In the genomic region with DNA sequence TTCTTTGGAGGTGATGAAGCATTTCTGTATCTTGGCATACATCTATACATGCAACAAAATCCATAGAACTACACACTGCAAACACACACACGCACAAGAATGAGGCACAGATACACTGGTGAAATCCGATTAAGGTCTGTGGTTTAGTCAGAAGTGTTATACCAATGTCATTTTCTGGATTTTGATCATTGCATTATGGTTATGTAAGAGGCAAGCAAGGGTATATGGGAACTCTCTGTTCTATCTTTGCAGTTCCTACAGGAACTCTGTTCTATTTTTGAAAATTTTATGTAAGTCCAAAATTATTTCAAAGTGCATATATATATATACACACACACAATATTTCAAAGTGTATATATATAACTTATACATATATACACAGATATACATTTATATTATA, we compare ENCODE assay signal across 28 cellular contexts.
"Had no signal": no experiment of that assay in that cellular context is flagged by ENCODE, and none has a peak within 500 bp of the region (broad histone marks: within the 10 kb centered on the region; RNA-seq: fewer than 3 reads in every experiment).

No MANE protein-coding gene starts in this region.

- H3K4me3 ChIP-seq: ascending aorta, cardiac muscle cell had no signal

- H3K4me1 ChIP-seq: ascending aorta had no signal

- H3K9me3 ChIP-seq: ascending aorta had no signal

- H3K27me3 ChIP-seq: ascending aorta, cardiac muscle cell had no signal

- ATAC-seq: activated CD8-positive, alpha-beta T cell treated with anti-CD3 and anti-CD28 coated beads for 36 hours; activated naive CD8-positive, alpha-beta T cell treated with anti-CD3 and anti-CD28 coated beads, Interleukin-2, amount 50 U/mL, for 24 hours; activated T-cell treated with anti-CD3 and anti-CD28 coated beads, Interleukin-2, amount 50 U/mL, for 4 hours; activated T-cell treated with anti-CD3 and anti-CD28 coated beads, Interleukin-2, amount 50 U/mL, for 72 hours; activated T-helper 17 cell treated with anti-CD3 and anti-CD28 coated beads, Interleukin-2, amount 50 U/mL, for 72 hours had no signal

- H3K27ac ChIP-seq: ascending aorta, cardiac muscle cell, VCaP had no signal

- H3K36me3 ChIP-seq: ascending aorta, cardiac muscle cell had no signal

- DNase-seq: activated B cell treated with CpG ODN at 0.5 μM for 24 hours; activated CD4-positive, alpha-beta memory T cell treated with anti-CD3 and anti-CD28 coated beads for 36 hours; activated CD4-positive, alpha-beta T cell treated with anti-CD3 and anti-CD28 coated beads for 4 hours; activated CD4-positive, alpha-beta T cell treated with anti-CD3 and anti-CD28 coated beads, Interleukin-2, amount 10 ng/mL, durations not matched to agents 24 days and 14 days; activated CD4-positive, alpha-beta T cell treated with anti-CD3 and anti-CD28 coated beads, Interleukin-2, amount 50 U/mL, for 1 hour; activated CD4-positive, alpha-beta T cell treated with anti-CD3 and anti-CD28 coated beads, Interleukin-2, amount 50 U/mL, for 4 hours; activated CD4-positive, CD25-positive, alpha-beta regulatory T cell treated with anti-CD3 and anti-CD28 coated beads, Interleukin-2, amount 50 U/mL, for 72 hours; activated CD8-positive, alpha-beta memory T cell treated with anti-CD3 and anti-CD28 coated beads, Interleukin-2, amount 50 U/mL, for 4 hours; activated CD8-positive, alpha-beta T cell treated with anti-CD3 and anti-CD28 coated beads for 36 hours; activated effector memory CD4-positive, alpha-beta T cell treated with anti-CD3 and anti-CD28 coated beads, Interleukin-2, amount 50 U/mL, for 16 hours; activated naive CD4-positive, alpha-beta T cell treated with anti-CD3 and anti-CD28 coated beads, Interleukin-2, amount 10 ng/mL, durations not matched to agents 7 days and 5 days; activated naive CD4-positive, alpha-beta T cell treated with Interleukin-2 at 50 U/mL for 16 hours; activated naive CD8-positive, alpha-beta T cell treated with anti-CD3 and anti-CD28 coated beads, Interleukin-2, amount 10 ng/mL, durations not matched to agents 7 days and 5 days; activated naive CD8-positive, alpha-beta T cell treated with anti-CD3 and anti-CD28 coated beads, Interleukin-2, amount 50 U/mL, for 24 hours; activated T-cell treated with anti-CD3 and anti-CD28 coated beads for 4 hours; activated T-cell treated with anti-CD3 and anti-CD28 coated beads, Interleukin-2, amount 50 U/mL, for 1 hour; activated T-cell treated with anti-CD3 and anti-CD28 coated beads, Interleukin-2, amount 50 U/mL, for 4 hours; activated T-cell treated with anti-CD3 and anti-CD28 coated beads, Interleukin-2, amount 50 U/mL, for 72 hours; amygdala; anterior cingulate cortex; central memory CD4-positive, alpha-beta T cell; T-helper 1 cell; T-helper 2 cell; T-helper 9 cell had no signal
